In the genomic region with DNA sequence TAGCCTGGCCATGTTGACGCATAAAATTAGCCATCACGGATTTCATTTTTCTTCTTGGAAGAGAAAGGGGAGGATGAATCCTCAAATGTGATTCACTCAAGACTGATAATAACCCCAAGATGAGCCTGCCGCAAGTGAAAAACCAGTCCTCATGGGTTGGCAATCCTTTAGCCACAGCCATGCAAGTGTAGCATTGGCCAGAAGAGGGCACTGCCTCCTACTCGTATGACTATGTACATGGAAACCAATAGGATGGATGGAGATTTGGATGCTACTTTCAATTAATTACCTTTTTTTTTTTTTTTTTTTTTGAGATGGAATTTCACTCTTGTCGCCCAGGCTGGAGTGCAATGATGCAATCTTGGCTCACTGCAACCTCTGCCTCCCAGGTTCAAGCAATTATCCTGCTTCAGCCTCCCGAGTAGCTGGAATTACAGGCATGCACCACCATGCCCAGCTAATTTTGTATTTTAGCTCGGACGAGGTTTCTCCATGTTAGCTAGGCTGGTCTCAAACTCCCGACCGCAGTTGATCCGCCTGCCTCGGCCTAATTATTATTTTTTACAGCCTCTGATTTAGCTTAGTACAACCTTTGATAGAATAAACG, we compare ENCODE assay signal across 1 cellular context.
TF ChIP-seq lines count a peak whose summit lies in the region.
"Not testable (repeated sequence)": the region's sequence is repeated elsewhere in the genome, so short reads cannot be mapped to it uniquely, and the experiment has no call there.

No MANE protein-coding gene starts in this region.

TF ChIP-seq in K562, 482 proteins besides CTCF, POLR2A, EP300 and RAD21:
- TF ChIP-seq CC2D1A (IDR thresholded peaks at IDR 0.05) (peak; percentile 50; the same call in 1 of the 2 replicates), ZNF384 (IDR thresholded peaks at IDR 0.05; ENCODE audit: low read depth, low read length) (peak; percentile 69; the same call in 1 of the 2 replicates), ARID2 (IDR thresholded peaks at IDR 0.05) (peak; percentile 74; the same call in 1 of the 2 replicates), CTBP1 (IDR thresholded peaks at IDR 0.05; ENCODE audit: borderline replicate concordance) (peak; percentile 21; the same call in 1 of the 2 replicates), CEBPG (tag; conservative IDR thresholded peaks at IDR 0.05 in 1 of 2, IDR thresholded peaks at IDR 0.05 in 1 of 2) (0 out of 4 replicates have a peak, but pooled peaks of 1 of the 2 experiments have one; percentile 11), SMC3 (conservative IDR thresholded peaks at IDR 0.05; ENCODE audit: insufficient read depth, low read depth, low read length) (peak; percentile 57), RCOR1 (IDR thresholded peaks at IDR 0.05; ENCODE audit: borderline replicate concordance in 1 of 2, low read depth in 2 of 2, low read length in 2 of 2) (peak in 1 of 2 experiments; percentile 32; a peak in 1 of 4 replicates), CREM (IDR thresholded peaks at IDR 0.05; ENCODE audit: low read depth) (0 out of 2 replicates have a peak, but pooled peaks have one; percentile 8), MAZ (CRISPR knock-in tag; conservative IDR thresholded peaks at IDR 0.05 in 1 of 2, IDR thresholded peaks at IDR 0.05 in 1 of 2) (peak in 1 of 2 experiments; percentile 54; a peak in 1 of 4 replicates)
- TF ChIP-seq, protein P1, sequence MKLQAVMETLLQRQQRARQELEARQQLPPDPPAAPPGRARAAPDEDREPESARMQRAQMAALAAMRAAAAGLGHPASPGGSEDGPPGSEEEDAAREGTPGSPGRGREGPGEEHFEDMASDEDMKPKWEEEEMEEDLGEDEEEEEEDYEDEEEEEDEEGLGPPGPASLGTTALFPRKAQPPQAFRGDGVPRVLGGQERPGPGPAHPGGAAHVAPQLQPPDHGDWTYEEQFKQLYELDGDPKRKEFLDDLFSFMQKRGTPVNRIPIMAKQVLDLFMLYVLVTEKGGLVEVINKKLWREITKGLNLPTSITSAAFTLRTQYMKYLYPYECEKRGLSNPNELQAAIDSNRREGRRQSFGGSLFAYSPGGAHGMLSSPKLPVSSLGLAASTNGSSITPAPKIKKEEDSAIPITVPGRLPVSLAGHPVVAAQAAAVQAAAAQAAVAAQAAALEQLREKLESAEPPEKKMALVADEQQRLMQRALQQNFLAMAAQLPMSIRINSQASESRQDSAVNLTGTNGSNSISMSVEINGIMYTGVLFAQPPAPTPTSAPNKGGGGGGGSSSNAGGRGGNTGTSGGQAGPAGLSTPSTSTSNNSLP (IDR thresholded peaks at IDR 0.05; ENCODE audit: borderline replicate concordance, low read depth, low read length) = 0 out of 2 replicates have a peak, but pooled peaks have one; percentile 33
- TF ChIP-seq CEBPG (CRISPR knock-in tag; IDR thresholded peaks at IDR 0.05) = not testable (repeated sequence)
- TF ChIP-seq, protein P2, sequence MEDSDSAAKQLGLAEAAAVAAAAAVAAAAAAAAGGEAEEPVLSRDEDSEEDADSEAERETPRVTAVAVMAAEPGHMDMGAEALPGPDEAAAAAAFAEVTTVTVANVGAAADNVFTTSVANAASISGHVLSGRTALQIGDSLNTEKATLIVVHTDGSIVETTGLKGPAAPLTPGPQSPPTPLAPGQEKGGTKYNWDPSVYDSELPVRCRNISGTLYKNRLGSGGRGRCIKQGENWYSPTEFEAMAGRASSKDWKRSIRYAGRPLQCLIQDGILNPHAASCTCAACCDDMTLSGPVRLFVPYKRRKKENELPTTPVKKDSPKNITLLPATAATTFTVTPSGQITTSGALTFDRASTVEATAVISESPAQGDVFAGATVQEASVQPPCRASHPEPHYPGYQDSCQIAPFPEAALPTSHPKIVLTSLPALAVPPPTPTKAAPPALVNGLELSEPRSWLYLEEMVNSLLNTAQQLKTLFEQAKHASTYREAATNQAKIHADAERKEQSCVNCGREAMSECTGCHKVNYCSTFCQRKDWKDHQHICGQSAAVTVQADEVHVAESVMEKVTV (CRISPR knock-in tag; IDR thresholded peaks at IDR 0.05) = peak; percentile 57; the same call in 1 of the 2 replicates
- TF ChIP-seq, protein P3, sequence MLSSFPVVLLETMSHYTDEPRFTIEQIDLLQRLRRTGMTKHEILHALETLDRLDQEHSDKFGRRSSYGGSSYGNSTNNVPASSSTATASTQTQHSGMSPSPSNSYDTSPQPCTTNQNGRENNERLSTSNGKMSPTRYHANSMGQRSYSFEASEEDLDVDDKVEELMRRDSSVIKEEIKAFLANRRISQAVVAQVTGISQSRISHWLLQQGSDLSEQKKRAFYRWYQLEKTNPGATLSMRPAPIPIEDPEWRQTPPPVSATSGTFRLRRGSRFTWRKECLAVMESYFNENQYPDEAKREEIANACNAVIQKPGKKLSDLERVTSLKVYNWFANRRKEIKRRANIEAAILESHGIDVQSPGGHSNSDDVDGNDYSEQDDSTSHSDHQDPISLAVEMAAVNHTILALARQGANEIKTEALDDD (IDR thresholded peaks at IDR 0.05) = peak; percentile 65
